ENCODE assay signal across 8 cellular contexts in the genomic region with DNA sequence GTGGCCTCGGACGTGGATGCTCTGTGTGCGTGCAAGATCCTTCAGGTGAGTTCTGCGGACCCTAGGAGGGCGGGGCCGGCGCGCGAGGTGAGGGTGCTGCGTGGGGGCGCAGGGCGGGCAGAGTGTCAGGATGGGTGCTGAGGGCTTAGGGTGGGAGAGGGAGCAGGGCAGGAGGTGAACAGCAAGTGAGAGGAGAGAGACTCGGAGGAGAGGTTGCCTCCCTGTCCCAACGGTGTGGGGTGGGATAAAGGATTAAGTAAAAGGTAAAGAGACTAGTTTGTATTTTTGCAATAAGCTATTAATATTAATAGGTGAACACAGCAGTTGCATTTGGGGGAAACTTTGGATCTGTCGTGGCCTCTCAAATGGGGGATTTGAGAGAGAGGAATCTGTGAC. TPM values are rescaled to one million over a fixed set of nuclear protein-coding genes. Genes with fewer than 3 reads are reported as not detected.
DNase-seq lines count a peak whose midpoint lies in the region; ATAC-seq and TF ChIP-seq lines count a peak whose summit lies in the region.

No MANE protein-coding gene starts in this region.

- H3K27ac ChIP-seq in muscle layer of duodenum (ENCODE audit: low read length): no peak overlapping the region

- H3K27me3 Mint-ChIP-seq in brain: no peaks in the 10 kb centered on the region

- no peaks in the 10 kb centered on the region for H3K9me3 Mint-ChIP-seq in brain

- peak; percentile 2 for ATAC-seq in HG02642 (IDR thresholded peaks at IDR 0.05; ENCODE audit: poor library complexity, unreplicated experiment)

- DNase-seq in BE2C (peak; percentile 24), SHP77 treated with DMSO at 0.1 percent for 48 hours (lab: John Stamatoyannopoulos, UW) (no peak), posterior cingulate gyrus (no peak), NCI-H524 (lab: John Stamatoyannopoulos, UW) (no peak), HCEC 1CT (no peak)

- peaks cover 28% of the 10 kb centered on the region for H3K36me3 ChIP-seq in BE2C
- peaks cover 0 to 5% of the 10 kb centered on the region in 2 donors for H3K36me3 ChIP-seq in muscle layer of duodenum (ENCODE audit: control insufficient read depth in 1 of 2, insufficient read depth in 2 of 2, low read length in 2 of 2)

- intact Hi-C loops in posterior cingulate gyrus (cut with DNase I): no loop called here

- H3K27me3 ChIP-seq in BE2C (no peaks in the 10 kb centered on the region), muscle layer of duodenum (ENCODE audit: low read depth, low read length) (no peaks in the 10 kb centered on the region)

- peaks cover 3% of the 10 kb centered on the region for H3K36me3 Mint-ChIP-seq in brain

- H3K9me3 ChIP-seq in BE2C (no peaks in the 10 kb centered on the region), muscle layer of duodenum (ENCODE audit: control insufficient read depth in 1 of 2, low read length in 2 of 2) (no peaks in the 10 kb centered on the region)

- no peak for TF ChIP-seq CTCF in BE2C (IDR thresholded peaks at IDR 0.05; ENCODE audit: low read depth, low read length)
- TF ChIP-seq CTCF in brain (conservative IDR thresholded peaks at IDR 0.05): no peak

- peak overlapping the region; percentile 82 for H3K4me3 ChIP-seq in BE2C (ENCODE audit: low read depth, low read length)
- H3K4me3 ChIP-seq in muscle layer of duodenum (ENCODE audit: low read depth in 1 of 2, low read length in 2 of 2): peak overlapping the region; percentile 45 to 95

- H3K4me3 Mint-ChIP-seq in brain: peak overlapping the region; percentile 92 to 99 (median 96)

- no peaks in the 10 kb centered on the region for H3K4me1 ChIP-seq in BE2C
- H3K4me1 ChIP-seq in muscle layer of duodenum (ENCODE audit: control insufficient read depth in 1 of 2, insufficient read depth in 2 of 2, low read length in 2 of 2): peaks cover 4 to 21% of the 10 kb centered on the region in 2 donors

- H3K27ac Mint-ChIP-seq in brain: peak overlapping the region in 1 of 5 experiments; percentile 41

- peaks cover 39% of the 10 kb centered on the region for H3K4me1 Mint-ChIP-seq in brain

RNA-seq across cellular contexts. Expression of a gene that starts 0.5 kb away (rescaled TPM):
- polyA plus RNA-seq in BE2C (2012; ENCODE audit: insufficient read depth, insufficient read length, low read depth): 7.1 TPM
- polyA plus RNA-seq in brain (ENCODE audit: insufficient read depth, low read depth, low replicate concordance): 21.5 TPM

RNA-seq across cellular contexts. Expression of a gene that starts 1.2 kb away (rescaled TPM):
- polyA plus RNA-seq in BE2C (2012; ENCODE audit: insufficient read depth, insufficient read length, low read depth): 105 TPM
- 81.0 TPM for polyA plus RNA-seq in brain (ENCODE audit: insufficient read depth, low read depth, low replicate concordance)

RNA-seq across cellular contexts. Expression of a gene that starts 32.7 kb away (rescaled TPM):
- 169 TPM for polyA plus RNA-seq in BE2C (2012; ENCODE audit: insufficient read depth, insufficient read length, low read depth)
- 60.8 TPM for polyA plus RNA-seq in brain (ENCODE audit: insufficient read depth, low read depth, low replicate concordance)

RNA-seq across cellular contexts. Expression of a gene that starts 44.0 kb away (rescaled TPM):
- 0.32 TPM for polyA plus RNA-seq in BE2C (2012; ENCODE audit: insufficient read depth, insufficient read length, low read depth)
- polyA plus RNA-seq in brain (ENCODE audit: insufficient read depth, low read depth, low replicate concordance): 123 TPM

RNA-seq across cellular contexts. Expression of a gene that starts 47.8 kb away (rescaled TPM):
- polyA plus RNA-seq in BE2C (2012; ENCODE audit: insufficient read depth, insufficient read length, low read depth): 173 TPM
- polyA plus RNA-seq in brain (ENCODE audit: insufficient read depth, low read depth, low replicate concordance): 25.4 TPM
